Comparison of ENCODE assay signal across 8 cellular contexts in the genomic region with DNA sequence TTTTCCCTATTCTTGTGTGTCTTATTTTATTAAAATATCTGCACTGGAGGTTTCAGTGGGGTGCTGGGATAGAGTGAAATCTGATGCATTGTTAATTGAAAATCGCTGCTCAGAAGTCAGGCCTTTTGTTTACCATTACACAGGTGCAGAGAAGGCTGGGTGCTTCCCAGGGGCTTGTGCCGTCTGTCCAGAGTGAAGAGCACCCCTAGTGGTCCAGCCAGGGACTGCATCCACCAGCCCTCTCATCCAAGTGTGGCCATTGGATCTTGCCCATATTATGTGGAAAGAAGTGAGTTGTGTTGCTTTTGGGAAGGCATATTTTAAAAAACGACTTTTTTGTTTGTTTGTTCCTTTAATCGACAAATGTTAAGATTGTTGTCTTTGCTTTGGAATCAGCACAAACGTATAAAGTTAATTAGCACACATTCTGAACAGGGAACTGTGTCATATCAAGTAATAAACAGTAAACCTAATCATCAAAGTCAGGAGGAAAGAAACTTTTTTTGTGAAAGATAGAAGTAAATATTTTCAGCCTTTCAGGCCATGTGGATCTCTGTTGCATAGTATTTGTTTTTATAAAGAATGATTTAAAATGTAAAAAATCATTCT.
DNase-seq lines count a peak whose midpoint lies in the region; ATAC-seq and TF ChIP-seq lines count a peak whose summit lies in the region.

No MANE protein-coding gene starts in this region.

- H3K4me1 Mint-ChIP-seq in memory B cell, result no peaks in the 10 kb centered on the region

- no peaks in the 10 kb centered on the region for H3K27me3 ChIP-seq in mammary epithelial cell (ENCODE audit: insufficient read depth, low read length)

- dilution Hi-C loops in mammary epithelial cell (cut with HindIII; ENCODE audit: low sequenced_read_pairs), result no loop called here

- no peak overlapping the region for H3K27ac ChIP-seq in mammary epithelial cell (ENCODE audit: insufficient read depth, low read depth, low read length)

- no peaks in the 10 kb centered on the region for H3K36me3 ChIP-seq in mammary epithelial cell (ENCODE audit: insufficient read depth, low read length)

- no peaks in the 10 kb centered on the region for H3K79me2 ChIP-seq in mammary epithelial cell (ENCODE audit: insufficient read depth, low read length)

- no TSS peak for BruUV-seq in mammary epithelial cell (replicated peaks; lab: Mats Ljungman, UMichigan)

- in situ Hi-C loops in mammary epithelial cell (cut with MboI; ENCODE audit: low sequenced_read_pairs in 2 of 2), result no loop called here

- ATAC-seq in HG03108 (IDR thresholded peaks at IDR 0.05; ENCODE audit: unreplicated experiment) (peak; percentile 79), memory B cell (ENCODE audit: low read depth) (peak; percentile 61)

- DNase-seq in EH (ENCODE audit: low read depth), result peak; percentile 24
- peak; percentile 2 for DNase-seq in GM19238 (ENCODE audit: insufficient read length, low spot score)
- peak; percentile 50 for DNase-seq in NCI-H748 treated with DMSO at 0.1 percent for 48 hours (lab: John Stamatoyannopoulos, UW)
- peak; percentile 4 for DNase-seq in mammary epithelial cell
- peak; percentile 21 to 39 for DNase-seq in memory B cell (ENCODE audit: low spot score in 2 of 2)
- DNase-seq in NOMO-1 treated with DMSO at 0.1 percent for 48 hours (lab: John Stamatoyannopoulos, UW; ENCODE audit: unreplicated experiment), result no peak
- no peak for DNase-seq in OCI-M2 (lab: John Stamatoyannopoulos, UW; ENCODE audit: unreplicated experiment)

- peak; percentile 58 to 64 for TF ChIP-seq CTCF in mammary epithelial cell (conservative IDR thresholded peaks at IDR 0.05 in 1 of 2, IDR thresholded peaks at IDR 0.05 in 1 of 2; ENCODE audit: extremely low read depth in 1 of 2, insufficient read depth in 1 of 2, low read depth in 1 of 2, low read length in 2 of 2)

- no peaks in the 10 kb centered on the region for H3K36me3 Mint-ChIP-seq in memory B cell

- H3K27ac Mint-ChIP-seq in memory B cell, result no peak overlapping the region

- WGBS in mammary epithelial cell (ENCODE audit: low coverage, missing lambda C conversion rate), result 17% methylated on average over 5 of the region's 5 CpGs

- H2AFZ ChIP-seq in mammary epithelial cell (ENCODE audit: low read depth, low read length), result no peak overlapping the region

- H3K9ac ChIP-seq in mammary epithelial cell (ENCODE audit: insufficient read depth, low read length), result no peak overlapping the region

- no peaks in the 10 kb centered on the region for H3K4me1 ChIP-seq in mammary epithelial cell (ENCODE audit: insufficient read depth, low read length)

- CTCF ChIA-PET in mammary epithelial cell (lab: Charles Lee; ENCODE audit: low non-redundant PET), result no interaction called here

- H3K9me3 Mint-ChIP-seq in memory B cell, result no peaks in the 10 kb centered on the region

- peaks cover 4% of the 10 kb centered on the region for H3K27me3 Mint-ChIP-seq in memory B cell

- H3K4me3 Mint-ChIP-seq in memory B cell, result no peak overlapping the region

- H3K9me3 ChIP-seq in mammary epithelial cell (replicated peaks; ENCODE audit: insufficient read depth, low read length), result peaks cover 8% of the 10 kb centered on the region

- intact Hi-C loops in mammary epithelial cell (cut with micrococcal nuclease), result no loop called here

- H4K20me1 ChIP-seq in mammary epithelial cell (ENCODE audit: insufficient read depth, low read length), result no peaks in the 10 kb centered on the region

- H3K4me3 ChIP-seq in mammary epithelial cell (replicated peaks in 1 of 3; ENCODE audit: insufficient read depth in 1 of 3, low read depth in 2 of 3, low read length in 3 of 3), result no peak overlapping the region

- H3K4me2 ChIP-seq in mammary epithelial cell (ENCODE audit: insufficient read depth, low read depth, low read length), result no peak overlapping the region

Comparison
In these comparisons a context has a peak if more than half of its experiments do, and no peak if none do; other contexts are left out.
1. DNase-seq: peak in EH (single experiment), GM19238 (single experiment), NCI-H748 treated with DMSO at 0.1 percent for 48 hours (single experiment), mammary epithelial cell (single experiment) and memory B cell (2 of 2); none in NOMO-1 treated with DMSO at 0.1 percent for 48 hours (single experiment) and OCI-M2 (single experiment).